ENCODE assay signal across 10 cellular contexts in genomic region chr7:127158659-127159058, GRCh38.
DNase-seq lines count a peak whose midpoint lies in the region; ATAC-seq, FAIRE-seq and TF ChIP-seq lines count a peak whose summit lies in the region.
"Had no signal": no experiment of that assay in that cellular context is flagged by ENCODE, and none has a peak within 500 bp of the region (broad histone marks: within the 10 kb centered on the region; RNA-seq: fewer than 3 reads in every experiment).

No MANE protein-coding gene starts in this region.

- H3K27me3 ChIP-seq in PC-9 (ENCODE audit: insufficient read depth, low read depth) (no peaks in the 10 kb centered on the region), small intestine (ENCODE audit: control insufficient read depth in 2 of 2, insufficient read depth in 2 of 2, low read length in 2 of 2) (no peaks in the 10 kb centered on the region)

- H3K4me1 ChIP-seq in PC-9 (replicated peaks; ENCODE audit: insufficient read depth) (no peaks in the 10 kb centered on the region), small intestine (ENCODE audit: control insufficient read depth in 2 of 2, insufficient read depth in 1 of 2, low read depth in 1 of 2, low read length in 1 of 2) (no peaks in the 10 kb centered on the region)

- H2AFZ ChIP-seq in PC-9 = no peak overlapping the region

- H3F3A ChIP-seq in PC-9 (ENCODE audit: insufficient read depth, low read depth) = no peaks in the 10 kb centered on the region

- H3K4me3 ChIP-seq in PC-9 = no peak overlapping the region
- H3K4me3 ChIP-seq in small intestine (ENCODE audit: low read depth in 1 of 2, low read length in 2 of 2) = no peak overlapping the region
- H3K4me3 ChIP-seq in coronary artery = no peak overlapping the region

- H3K9me2 ChIP-seq in PC-9 (ENCODE audit: insufficient read depth) = no peaks in the 10 kb centered on the region

- H3K4me2 ChIP-seq in PC-9 = no peak overlapping the region

- H3K36me3 ChIP-seq in PC-9 (ENCODE audit: low read depth) = no peaks in the 10 kb centered on the region
- H3K36me3 ChIP-seq in small intestine (ENCODE audit: control insufficient read depth in 2 of 2, insufficient read depth in 2 of 2, low read length in 2 of 2) = no peaks in the 10 kb centered on the region

- no peaks in the 10 kb centered on the region for H3K79me2 ChIP-seq in PC-9 (ENCODE audit: low read depth)

- TF ChIP-seq CTCF in PC-9 (conservative IDR thresholded peaks at IDR 0.05) (peak; percentile 65), coronary artery (IDR thresholded peaks at IDR 0.05) (no peak)

- intact Hi-C loops in PC-9 (cut with micrococcal nuclease; ENCODE audit: unreplicated experiment) = no loop called here

- FAIRE-seq in small intestine (lab: Jason Lieb, UNC) = no peak

- CTCF ChIA-PET in PC-9 (lab: Charles Lee) = interaction anchor here (0.6 kb wide), 1 partner anchor 77 kb away, joined by 4 read pairs; no protein-coding TSS in a partner anchor

- DNase-seq in NCI-H748 (lab: John Stamatoyannopoulos, UW; ENCODE audit: unreplicated experiment) (peak; percentile 17), NCI-H748 treated with DMSO at 0.1 percent for 48 hours (lab: John Stamatoyannopoulos, UW) (no peak), PC-9 (no peak), small intestine (peak; percentile 7), coronary artery (ENCODE audit: low spot score) (no peak), NCI-H345 (lab: John Stamatoyannopoulos, UW) (no peak)
- DNase-seq: naive B cell, NCI-H1048 had no signal

- no TSS peak for BruUV-seq in PC-9 (replicated peaks; lab: Mats Ljungman, UMichigan)

- H3K27ac ChIP-seq in PC-9 = no peak overlapping the region
- no peak overlapping the region for H3K27ac ChIP-seq in small intestine (ENCODE audit: low read depth in 1 of 2, low read length in 1 of 2)
- H3K27ac ChIP-seq in coronary artery = no peak overlapping the region

- H4K20me1 ChIP-seq in PC-9 (ENCODE audit: insufficient read depth) = no peaks in the 10 kb centered on the region

- peak; percentile 57 for ATAC-seq in HG02798 (IDR thresholded peaks at IDR 0.05; ENCODE audit: poor library complexity, unreplicated experiment)
- ATAC-seq in GM18520 (IDR thresholded peaks at IDR 0.05; ENCODE audit: unreplicated experiment) = no peak

- POLR2A ChIA-PET in PC-9 (lab: Charles Lee; ENCODE audit: unreplicated experiment) = no interaction called here

- H3K9me3 ChIP-seq in PC-9 (ENCODE audit: insufficient read depth, low read depth) = no peaks in the 10 kb centered on the region
- no peaks in the 10 kb centered on the region for H3K9me3 ChIP-seq in small intestine (ENCODE audit: control insufficient read depth, low read depth)

- 65 to 70% (median 68%) methylated on average over 3 of the region's 3 CpGs for WGBS in small intestine, 3 donors

Comparison
In these comparisons a context has a peak if more than half of its experiments do, and no peak if none do; other contexts are left out.
1. DNase-seq: peak in NCI-H748 (single experiment) and small intestine (single experiment); none in NCI-H748 treated with DMSO at 0.1 percent for 48 hours (single experiment), PC-9 (0 of 2), coronary artery (single experiment) and NCI-H345 (single experiment).